Comparison of ENCODE assay signal across 11 cellular contexts in genomic region chr19:11288349-11288748, GRCh38. TPM values are rescaled to one million over a fixed set of nuclear protein-coding genes. Genes with fewer than 3 reads are reported as not detected.
DNase-seq lines count a peak whose midpoint lies in the region; TF ChIP-seq lines count a peak whose summit lies in the region.
"Had no signal": no experiment of that assay in that cellular context is flagged by ENCODE, and none has a peak within 500 bp of the region (broad histone marks: within the 10 kb centered on the region; RNA-seq: fewer than 3 reads in every experiment).

No MANE protein-coding gene starts in this region.

- WGBS in tibial nerve, 2 donors: 78 to 85% methylated on average over 7 of the region's 7 CpGs

- no peaks in the 10 kb centered on the region for H3K9me3 Mint-ChIP-seq in activated naive CD4-positive, alpha-beta T cell treated with anti-CD3 and anti-CD28 coated beads for 36 hours

- CTCF ChIA-PET in activated naive CD4-positive, alpha-beta T cell treated with anti-CD3 and anti-CD28 coated beads for 36 hours (lab: Charles Lee): interaction anchor here (0.7 kb wide), 1 partner anchor 114 kb away, joined by 4 read pairs; no protein-coding TSS in a partner anchor

- no peaks in the 10 kb centered on the region for H3K27me3 ChIP-seq in Peyer's patch
- H3K27me3 ChIP-seq in tibial nerve: no peaks in the 10 kb centered on the region

- H3K4me3 Mint-ChIP-seq in activated naive CD4-positive, alpha-beta T cell treated with anti-CD3 and anti-CD28 coated beads for 36 hours: no peak overlapping the region

- no peaks in the 10 kb centered on the region for H3K9me3 ChIP-seq in Peyer's patch
- no peaks in the 10 kb centered on the region for H3K9me3 ChIP-seq in tibial nerve

- no peaks in the 10 kb centered on the region for H3K36me3 Mint-ChIP-seq in activated naive CD4-positive, alpha-beta T cell treated with anti-CD3 and anti-CD28 coated beads for 36 hours (ENCODE audit: low read depth)

- DNase-seq in SIG-M5 treated with dmso at 0.1 percent for 504 hours (lab: John Stamatoyannopoulos, UW; ENCODE audit: unreplicated experiment) (peak; percentile 21), SIG-M5 (lab: John Stamatoyannopoulos, UW) (no peak), Peyer's patch (no peak), fibroblast of peridontal ligament (ENCODE audit: extremely low read depth) (peak; percentile 53), tibial nerve (ENCODE audit: low spot score in 2 of 2) (no peak), NCI-H1417 treated with DMSO at 0.1 percent for 48 hours (lab: John Stamatoyannopoulos, UW) (no peak), NCI-H187 treated with DMSO at 0.1 percent for 48 hours (lab: John Stamatoyannopoulos, UW) (no peak)
- DNase-seq in activated naive CD4-positive, alpha-beta T cell treated with anti-CD3 and anti-CD28 coated beads for 36 hours: no peak
- DNase-seq: C1 segment of cervical spinal cord, cerebellar nuclear complex had no signal

- H3K27me3 Mint-ChIP-seq in activated naive CD4-positive, alpha-beta T cell treated with anti-CD3 and anti-CD28 coated beads for 36 hours (ENCODE audit: low read depth): peaks cover 16% of the 10 kb centered on the region

- no peaks in the 10 kb centered on the region for H3K36me3 ChIP-seq in Peyer's patch
- no peaks in the 10 kb centered on the region for H3K36me3 ChIP-seq in tibial nerve

- TF ChIP-seq CTCF in Peyer's patch (IDR thresholded peaks at IDR 0.05): peak in 4 of 6 experiments; percentile 22 to 38 (median 31)
- peak in 3 of 5 experiments; percentile 15 to 45 (median 17) for TF ChIP-seq CTCF in tibial nerve (IDR thresholded peaks at IDR 0.05)

- no peak overlapping the region for H3K27ac Mint-ChIP-seq in activated naive CD4-positive, alpha-beta T cell treated with anti-CD3 and anti-CD28 coated beads for 36 hours

- no peak for TF ChIP-seq POLR2A in Peyer's patch (IDR thresholded peaks at IDR 0.05)
- no peak for TF ChIP-seq POLR2A in tibial nerve (IDR thresholded peaks at IDR 0.05)

- H3K4me1 ChIP-seq in Peyer's patch: no peaks in the 10 kb centered on the region
- H3K4me1 ChIP-seq in tibial nerve: peaks cover 0 to 24% (median 2%) of the 10 kb centered on the region in 4 donors

- H3K27ac ChIP-seq in Peyer's patch (no peak overlapping the region), tibial nerve (no peak overlapping the region)

- H3K4me3 ChIP-seq in Peyer's patch (no peak overlapping the region), tibial nerve (no peak overlapping the region)

- TF ChIP-seq EP300 in tibial nerve (IDR thresholded peaks at IDR 0.05): no peak

- H3K4me1 Mint-ChIP-seq in activated naive CD4-positive, alpha-beta T cell treated with anti-CD3 and anti-CD28 coated beads for 36 hours (ENCODE audit: low read depth): peaks cover 2% of the 10 kb centered on the region

- intact Hi-C loops in activated naive CD4-positive, alpha-beta T cell treated with anti-CD3 and anti-CD28 coated beads for 36 hours (cut with micrococcal nuclease): no loop called here

RNA-seq across cellular contexts. Expression of gene TSPAN16, which starts 7.6 kb away (rescaled TPM):
- total RNA-seq in Peyer's patch (not detected), tibial nerve (not detected)
- not detected for total RNA-seq in activated naive CD4-positive, alpha-beta T cell treated with anti-CD3 and anti-CD28 coated beads for 36 hours
- total RNA-seq: mucosa of gallbladder had no signal

RNA-seq across cellular contexts. Expression of gene DOCK6, which starts 26.0 kb away (rescaled TPM):
- total RNA-seq in Peyer's patch: 100 to 1,000 TPM in 3 of 4 donors, 10 to 100 TPM in 1; 66.4 to 194 (median 157) TPM
- 10 to 100 TPM; 37.5 to 92.7 (median 49.2) TPM for total RNA-seq in tibial nerve
- 1 to 10 TPM; 6.1 to 7.1 TPM for total RNA-seq in activated naive CD4-positive, alpha-beta T cell treated with anti-CD3 and anti-CD28 coated beads for 36 hours

RNA-seq across cellular contexts. Expression of gene ANGPTL8, which starts 48.9 kb away (rescaled TPM):
- total RNA-seq in Peyer's patch: not detected
- 10 to 100 TPM in 2 of 4 donors, 1 to 10 TPM in 1, not detected in 1; 2.0 to 13.2 (median 10.8) TPM for total RNA-seq in tibial nerve
- not detected for total RNA-seq in activated naive CD4-positive, alpha-beta T cell treated with anti-CD3 and anti-CD28 coated beads for 36 hours

RNA-seq across cellular contexts. Expression of gene RAB3D, which starts 51.1 kb away (rescaled TPM):
- total RNA-seq in Peyer's patch (10 to 100 TPM in 3 of 4 donors, 1 to 10 TPM in 1; 9.5 to 16.4 (median 12.7) TPM), tibial nerve (10 to 100 TPM; 12.9 to 20.8 (median 17.9) TPM)
- 10 to 100 TPM in 1 of 2 experiments, 1 to 10 TPM in 1; 9.8 to 10.7 TPM for total RNA-seq in activated naive CD4-positive, alpha-beta T cell treated with anti-CD3 and anti-CD28 coated beads for 36 hours

RNA-seq across cellular contexts. Expression of gene TMEM205, which starts 57.7 kb away (rescaled TPM):
- total RNA-seq in Peyer's patch: 100 to 1,000 TPM in 3 of 4 donors, 10 to 100 TPM in 1; 77.6 to 212 (median 168) TPM
- total RNA-seq in tibial nerve: 100 to 1,000 TPM; 145 to 238 (median 189) TPM
- total RNA-seq in activated naive CD4-positive, alpha-beta T cell treated with anti-CD3 and anti-CD28 coated beads for 36 hours: 10 to 100 TPM; 21.4 to 24.2 TPM

Comparison
In these comparisons a context has a peak if more than half of its experiments do, and no peak if none do; other contexts are left out.
1. DNase-seq: peak in SIG-M5 treated with dmso at 0.1 percent for 504 hours (single experiment) and fibroblast of peridontal ligament (single experiment); none in SIG-M5 (single experiment), Peyer's patch (0 of 3), tibial nerve (0 of 2), activated naive CD4-positive, alpha-beta T cell treated with anti-CD3 and anti-CD28 coated beads for 36 hours (single experiment), NCI-H1417 treated with DMSO at 0.1 percent for 48 hours (single experiment) and NCI-H187 treated with DMSO at 0.1 percent for 48 hours (single experiment).
2. RNA of gene DOCK6, which starts 26.0 kb away (total RNA-seq): 66.4 to 194 TPM in Peyer's patch and 37.5 to 92.7 TPM in tibial nerve; 6.1 to 7.1 TPM in activated naive CD4-positive, alpha-beta T cell treated with anti-CD3 and anti-CD28 coated beads for 36 hours; every median in the first group is over 4 times any median in the second.